In the genomic region with DNA sequence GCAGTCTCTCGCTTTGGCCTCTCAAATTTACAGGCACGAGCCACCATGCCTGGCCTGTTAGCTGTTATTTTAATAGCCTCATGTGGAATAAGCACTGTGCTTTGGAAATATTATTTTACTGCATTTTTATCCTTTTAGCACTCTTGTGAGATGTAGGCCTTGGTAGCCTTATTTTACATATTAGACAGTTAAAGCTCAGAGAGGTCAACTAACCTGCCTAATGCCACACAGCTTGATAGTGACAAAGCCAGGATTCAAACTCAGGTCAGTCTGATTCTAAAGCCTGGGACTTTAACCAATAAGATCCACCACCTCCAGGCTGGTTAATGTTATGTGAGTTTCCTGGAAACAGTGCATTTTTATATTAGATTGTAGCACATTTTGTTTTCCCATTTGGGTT, we compare ENCODE assay signal across 28 cellular contexts. TPM values are rescaled to one million over a fixed set of nuclear protein-coding genes. Genes with fewer than 3 reads are reported as not detected.
DNase-seq lines count a peak whose midpoint lies in the region; ATAC-seq, FAIRE-seq and TF ChIP-seq lines count a peak whose summit lies in the region.
"Had no signal": no experiment of that assay in that cellular context is flagged by ENCODE, and none has a peak within 500 bp of the region (broad histone marks: within the 10 kb centered on the region; RNA-seq: fewer than 3 reads in every experiment).

No MANE protein-coding gene starts in this region.

- no peaks in the 10 kb centered on the region for H3K9me3 ChIP-seq in K562 (replicated peaks; ENCODE audit: control insufficient read depth, insufficient read depth, low read depth, low read length)
- no peaks in the 10 kb centered on the region for H3K9me3 ChIP-seq in smooth muscle cell (replicated peaks; ENCODE audit: low read depth)
- H3K9me3 ChIP-seq: A549, left lung, SJCRH30, upper lobe of left lung had no signal

- no peak overlapping the region for H3K4me2 ChIP-seq in K562 (ENCODE audit: insufficient read depth, low read length)
- H3K4me2 ChIP-seq in smooth muscle cell = no peak overlapping the region
- H3K4me2 ChIP-seq: A549 had no signal

- FAIRE-seq in GM19239 (lab: Jason Lieb, UNC) (peak; percentile 26), K562 (lab: Jason Lieb, UNC) (no peak)
- FAIRE-seq: A549, G401.6, small intestine had no signal

- H3K4me3 ChIP-seq in ACC112 (ENCODE audit: low read depth, low read length) = no peak overlapping the region
- no peak overlapping the region for H3K4me3 ChIP-seq in K562
- no peak overlapping the region for H3K4me3 ChIP-seq in smooth muscle cell
- H3K4me3 ChIP-seq: A549, left lung, MG63, SJCRH30, upper lobe of left lung had no signal

- in situ Hi-C loops in K562 (cut with MboI) = no loop called here

- TF ChIP-seq EP300 in K562 (IDR thresholded peaks at IDR 0.05; ENCODE audit: low read length) = no peak

- CTCF ChIA-PET in activated CD8-positive, alpha-beta memory T cell treated with anti-CD3 and anti-CD28 coated beads, Interleukin-2, amount 10 ng/mL, durations not matched to agents 7 days and 5 days (lab: Charles Lee) = interaction anchor here (1.2 to 2.4 kb wide), 4 partner anchors 9 to 168 kb away, joined by 4 to 7 read pairs (median 6); a partner anchor contains a TSS
- CTCF ChIA-PET in K562 (lab: Yijun Ruan, JAX; ENCODE audit: low intra/inter-chr PET ratio) = no interaction called here

- H3K27ac ChIP-seq in ACC112 (ENCODE audit: low read depth, low read length) = peak overlapping the region; percentile 66
- no peak overlapping the region for H3K27ac ChIP-seq in K562 (ENCODE audit: extremely low read depth, low read depth, low read length)
- no peak overlapping the region for H3K27ac ChIP-seq in smooth muscle cell (ENCODE audit: low read depth)
- H3K27ac ChIP-seq: A549, brain microvascular endothelial cell, SJCRH30 had no signal

- POLR2A ChIA-PET in K562 (lab: Yijun Ruan, JAX) = no interaction called here

- no peak overlapping the region for H3K9ac ChIP-seq in K562 (ENCODE audit: insufficient read depth in 1 of 2, low read depth in 2 of 2, low read length in 2 of 2)
- H3K9ac ChIP-seq in smooth muscle cell (ENCODE audit: low read depth) = no peak overlapping the region

- intact Hi-C loops in K562 (cut with micrococcal nuclease) = no loop called here

- peaks cover 3% of the 10 kb centered on the region for H3K9me1 ChIP-seq in K562 (ENCODE audit: control insufficient read depth, insufficient read depth, low read length)

- no peak overlapping the region for H3K4me3 Mint-ChIP-seq in activated CD8-positive, alpha-beta memory T cell treated with anti-CD3 and anti-CD28 coated beads, Interleukin-2, amount 10 ng/mL, durations not matched to agents 7 days and 5 days

- peaks cover 85% of the 10 kb centered on the region for H3K4me1 Mint-ChIP-seq in activated CD8-positive, alpha-beta memory T cell treated with anti-CD3 and anti-CD28 coated beads, Interleukin-2, amount 10 ng/mL, durations not matched to agents 7 days and 5 days

- H2AFZ ChIP-seq in ACC112 (ENCODE audit: low read length, unreplicated experiment) (no peak overlapping the region), K562 (ENCODE audit: low read depth, low read length) (no peak overlapping the region), smooth muscle cell (ENCODE audit: low read depth) (no peak overlapping the region)

- H3K36me3 Mint-ChIP-seq in activated CD8-positive, alpha-beta memory T cell treated with anti-CD3 and anti-CD28 coated beads, Interleukin-2, amount 10 ng/mL, durations not matched to agents 7 days and 5 days = peaks cover 87% of the 10 kb centered on the region

- H3F3A ChIP-seq in smooth muscle cell (ENCODE audit: low read depth) = no peaks in the 10 kb centered on the region

- WGBS in K562 (ENCODE audit: insufficient coverage, low coverage, missing lambda C conversion rate) = 93% methylated on average over 2 of the region's 2 CpGs
- 100% methylated on average over 2 of the region's 2 CpGs for WGBS in smooth muscle cell (ENCODE audit: low lambda C conversion rate)

- ATAC-seq in activated CD8-positive, alpha-beta memory T cell treated with anti-CD3 and anti-CD28 coated beads, Interleukin-2, amount 10 ng/mL, durations not matched to agents 7 days and 5 days = no peak
- ATAC-seq in K562 (no peak), GM21423 (IDR thresholded peaks at IDR 0.05; ENCODE audit: unreplicated experiment) (no peak)
- ATAC-seq: A549; left lung; naive thymus-derived CD8-positive, alpha-beta T cell; T-cell had no signal

- H3K79me2 ChIP-seq in ACC112 (ENCODE audit: control insufficient read depth, insufficient read depth, low read length, unreplicated experiment) (peaks cover 65% of the 10 kb centered on the region), K562 (ENCODE audit: control insufficient read depth, insufficient read depth, low read length) (no peaks in the 10 kb centered on the region), smooth muscle cell (ENCODE audit: low read depth) (peaks cover 7% of the 10 kb centered on the region)

- no TSS peak for BruUV-seq in K562 (replicated peaks; lab: Mats Ljungman, UMichigan)

- H3K27me3 ChIP-seq in ACC112 (ENCODE audit: insufficient read depth, low read length) = no peaks in the 10 kb centered on the region
- no peaks in the 10 kb centered on the region for H3K27me3 ChIP-seq in K562 (ENCODE audit: control insufficient read depth in 2 of 2, insufficient read depth in 2 of 2, low read length in 2 of 2)
- no peaks in the 10 kb centered on the region for H3K27me3 ChIP-seq in smooth muscle cell (ENCODE audit: low read depth)
- H3K27me3 ChIP-seq: brain microvascular endothelial cell, left lung, MG63, SJCRH30, upper lobe of left lung had no signal

- no peak for TF ChIP-seq POLR2A in K562 (conservative IDR thresholded peaks at IDR 0.05)

- TF ChIP-seq CTCF in K562 (IDR thresholded peaks at IDR 0.05 in 2 of 3, conservative IDR thresholded peaks at IDR 0.05 in 1 of 3; ENCODE audit: insufficient read depth in 2 of 3, low read depth in 1 of 3, low read length in 3 of 3) (no peak), smooth muscle cell (IDR thresholded peaks at IDR 0.05; ENCODE audit: borderline replicate concordance, insufficient read depth, poor library complexity, severe bottlenecking) (no peak)

- no peak for DNase-seq in activated CD8-positive, alpha-beta memory T cell treated with anti-CD3 and anti-CD28 coated beads, Interleukin-2, amount 10 ng/mL, durations not matched to agents 7 days and 5 days
- DNase-seq in activated CD8-positive, alpha-beta memory T cell treated with anti-CD3 and anti-CD28 coated beads, Interleukin-2, amount 50 U/mL, for 48 hours = no peak
- DNase-seq in GM19239 (ENCODE audit: insufficient read length, low spot score) (no peak), K562 (ENCODE audit: extremely low read depth in 1 of 4, low spot score in 3 of 4) (no peak), SW480 (ENCODE audit: low spot score) (no peak), smooth muscle cell (lab: John Stamatoyannopoulos, UW; ENCODE audit: unreplicated experiment) (no peak)
- DNase-seq: activated CD4-positive, CD25-positive, alpha-beta regulatory T cell; activated CD8-positive, alpha-beta memory T cell treated with anti-CD3 and anti-CD28 coated beads for 24 hours; brain microvascular endothelial cell; COR-L47; H7; left lung; MG63; NCI-H2029; NCI-H2227 treated with DMSO at 0.1 percent for 48 hours; NCI-H69; SJCRH30; small intestine; stimulated activated CD4-positive, alpha-beta T cell treated with anti-CD3 and anti-CD28 coated beads, Interleukin-1b, Interleukin-23, amount 100 ng/mL, for 48 hours; stimulated activated CD8-positive, alpha-beta memory T cell treated with anti-CD3 and anti-CD28 coated beads, Interleukin-4, amount 100 ng/mL, for 48 hours; substantia nigra; upper lobe of left lung had no signal

- TF ChIP-seq RAD21 in K562 (CRISPR knock-in tag; conservative IDR thresholded peaks at IDR 0.05 in 1 of 2, IDR thresholded peaks at IDR 0.05 in 1 of 2) = no peak

- H3K27me3 Mint-ChIP-seq in activated CD8-positive, alpha-beta memory T cell treated with anti-CD3 and anti-CD28 coated beads, Interleukin-2, amount 10 ng/mL, durations not matched to agents 7 days and 5 days = no peaks in the 10 kb centered on the region
- H3K27me3 Mint-ChIP-seq: naive thymus-derived CD8-positive, alpha-beta T cell; T-cell had no signal

- H3K9me3 Mint-ChIP-seq in activated CD8-positive, alpha-beta memory T cell treated with anti-CD3 and anti-CD28 coated beads, Interleukin-2, amount 10 ng/mL, durations not matched to agents 7 days and 5 days (ENCODE audit: low read depth) = no peaks in the 10 kb centered on the region
- H3K9me3 Mint-ChIP-seq: naive thymus-derived CD8-positive, alpha-beta T cell; T-cell had no signal

- H3K36me3 ChIP-seq in ACC112 (ENCODE audit: insufficient read depth, low read length) (peaks cover 77% of the 10 kb centered on the region), K562 (ENCODE audit: control insufficient read depth, insufficient read depth, low read length) (peaks cover 96% of the 10 kb centered on the region; the same call in 2 of the 3 replicates), smooth muscle cell (ENCODE audit: low read depth) (peaks cover 47% of the 10 kb centered on the region)

- peak overlapping the region; percentile 28 for H3K27ac Mint-ChIP-seq in activated CD8-positive, alpha-beta memory T cell treated with anti-CD3 and anti-CD28 coated beads, Interleukin-2, amount 10 ng/mL, durations not matched to agents 7 days and 5 days

- H4K20me1 ChIP-seq in K562 (replicated peaks; ENCODE audit: control insufficient read depth, insufficient read depth, low read length) (no peaks in the 10 kb centered on the region), smooth muscle cell (ENCODE audit: low read depth) (peaks cover 40% of the 10 kb centered on the region)

- H3K4me1 ChIP-seq in ACC112 (ENCODE audit: control insufficient read depth, insufficient read depth, low read length, unreplicated experiment) = peaks cover 74% of the 10 kb centered on the region
- peaks cover 6 to 13% of the 10 kb centered on the region in 2 experiments; a peak in 4 of 5 replicates for H3K4me1 ChIP-seq in K562 (replicated peaks in 1 of 2; ENCODE audit: control insufficient read depth in 2 of 2, insufficient read depth in 2 of 2, low read length in 2 of 2)
- H3K4me1 ChIP-seq in smooth muscle cell (ENCODE audit: low read depth) = peaks cover 13% of the 10 kb centered on the region

RNA-seq across cellular contexts. Expression of a gene that starts 9.5 kb away (rescaled TPM):
- 100 to 1,000 TPM in 1 of 2 experiments, 10 to 100 TPM in 1; 86.7 to 225 TPM for total RNA-seq in activated CD8-positive, alpha-beta memory T cell treated with anti-CD3 and anti-CD28 coated beads, Interleukin-2, amount 10 ng/mL, durations not matched to agents 7 days and 5 days
- 14.3 and 18.6 TPM in 2 replicates for total RNA-seq in K562 (2011; cell fraction: chromatin; rRNA removed; ENCODE audit: low replicate concordance)
- total RNA-seq in K562 (2011; cell fraction: nucleolus; rRNA removed) = 8.0 and 9.1 TPM in 2 replicates
- total RNA-seq in K562 (2011; cell fraction: nucleoplasm; rRNA removed) = 10.2 and 11.3 TPM in 2 replicates
- total RNA-seq in K562 (2014; rRNA removed) = 5.9 and 6.2 TPM in 2 replicates
- 6.5 and 6.9 TPM in 2 replicates for total RNA-seq in K562 (2014; rRNA removed; fragmentation: Illumina TruSeq; extraction: Trizol)
- total RNA-seq in K562 (2015; rRNA removed; fragmentation: Illumina TruSeq; extraction: Trizol) = 4.6 TPM in 2 replicates
- total RNA-seq in K562 (2021) = 12.5 and 17.0 TPM in 2 replicates
- 6.4 and 11.8 TPM in 2 replicates for polyA plus RNA-seq in K562 (2011; rRNA removed)
- polyA plus RNA-seq in K562 (2011; cell fraction: cytosol; rRNA removed) = 2.5 and 5.0 TPM in 2 replicates
- 21.1 and 33.6 TPM in 2 replicates for polyA plus RNA-seq in K562 (2011; cell fraction: nucleus; rRNA removed)
- 5.7 and 26.6 TPM in 2 replicates for polyA plus RNA-seq in K562 (2012)
- 9.8 and 11.5 TPM in 2 replicates for polyA plus RNA-seq in K562 (2014; fragmentation: Illumina TruSeq; extraction: Trizol)
- 1 to 10 TPM in 1 of 2 experiments, under 1 TPM in 1; 0.79 to 1.3 TPM for polyA plus RNA-seq in K562 (2014; fragmentation: Nextera tagmentation; extraction: Ambion mirVana)
- 9.2 and 9.5 TPM in 2 replicates for polyA plus RNA-seq in K562 (2014; rRNA removed)
- polyA minus RNA-seq in K562 (2011; rRNA and poly(A)+ RNA removed) = 5.4 and 11.3 TPM in 2 replicates
- polyA minus RNA-seq in K562 (2011; cell fraction: cytosol; rRNA and poly(A)+ RNA removed) = 2.9 and 4.6 TPM in 2 replicates
- 6.7 and 20.5 TPM in 2 replicates for polyA minus RNA-seq in K562 (2011; cell fraction: nucleus; rRNA and poly(A)+ RNA removed)
- total RNA-seq in smooth muscle cell = 33.8 and 40.3 TPM in 2 replicates
- polyA plus RNA-seq in smooth muscle cell = 32.2 and 45.1 TPM in 2 replicates
